In the genomic region with DNA sequence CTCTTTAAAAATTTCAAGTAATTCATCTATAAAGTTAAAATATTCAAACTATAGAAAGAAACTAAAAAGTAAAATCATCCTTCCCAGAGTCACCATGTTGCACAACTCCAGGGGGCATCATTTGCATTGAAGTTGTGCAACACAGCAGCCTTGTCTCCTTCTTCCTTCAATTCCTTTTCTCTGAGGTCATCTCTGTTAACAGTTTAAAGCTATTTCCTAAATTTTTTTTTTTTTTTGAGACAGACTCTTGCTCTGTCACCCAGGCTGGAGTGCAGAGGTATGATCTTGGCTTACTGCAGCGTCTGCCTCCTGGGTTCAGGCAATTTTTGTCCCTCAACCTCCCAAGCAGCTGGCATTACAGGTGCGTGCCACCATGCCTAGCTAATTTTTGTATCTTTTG, we compare ENCODE assay signal across 2 cellular contexts.
TF ChIP-seq lines count a peak whose summit lies in the region.

No MANE protein-coding gene starts in this region.

TF ChIP-seq in HepG2, 621 proteins besides CTCF, POLR2A, EP300 and RAD21 (continues in another document):
- TF ChIP-seq, protein P1, sequence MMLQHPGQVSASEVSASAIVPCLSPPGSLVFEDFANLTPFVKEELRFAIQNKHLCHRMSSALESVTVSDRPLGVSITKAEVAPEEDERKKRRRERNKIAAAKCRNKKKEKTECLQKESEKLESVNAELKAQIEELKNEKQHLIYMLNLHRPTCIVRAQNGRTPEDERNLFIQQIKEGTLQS (CRISPR knock-in tag; IDR thresholded peaks at IDR 0.05): peak; percentile 73; the same call in 1 of the 2 replicates
- TF ChIP-seq, protein P2, sequence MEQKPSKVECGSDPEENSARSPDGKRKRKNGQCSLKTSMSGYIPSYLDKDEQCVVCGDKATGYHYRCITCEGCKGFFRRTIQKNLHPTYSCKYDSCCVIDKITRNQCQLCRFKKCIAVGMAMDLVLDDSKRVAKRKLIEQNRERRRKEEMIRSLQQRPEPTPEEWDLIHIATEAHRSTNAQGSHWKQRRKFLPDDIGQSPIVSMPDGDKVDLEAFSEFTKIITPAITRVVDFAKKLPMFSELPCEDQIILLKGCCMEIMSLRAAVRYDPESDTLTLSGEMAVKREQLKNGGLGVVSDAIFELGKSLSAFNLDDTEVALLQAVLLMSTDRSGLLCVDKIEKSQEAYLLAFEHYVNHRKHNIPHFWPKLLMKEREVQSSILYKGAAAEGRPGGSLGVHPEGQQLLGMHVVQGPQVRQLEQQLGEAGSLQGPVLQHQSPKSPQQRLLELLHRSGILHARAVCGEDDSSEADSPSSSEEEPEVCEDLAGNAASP (CRISPR knock-in tag; IDR thresholded peaks at IDR 0.05; ENCODE audit: borderline replicate concordance): 0 out of 2 replicates have a peak, but pooled peaks have one; percentile 19
- TF ChIP-seq JUN (CRISPR knock-in tag; IDR thresholded peaks at IDR 0.05): peak; percentile 80
- TF ChIP-seq ELF3 (CRISPR knock-in tag; IDR thresholded peaks at IDR 0.05): no peak
- 0 out of 2 replicates have a peak, but pooled peaks have one; percentile 20 for TF ChIP-seq RCOR2 (CRISPR knock-in tag; IDR thresholded peaks at IDR 0.05)
- 0 out of 2 replicates have a peak, but pooled peaks have one; percentile 29 for TF ChIP-seq ZNF644 (CRISPR knock-in tag; IDR thresholded peaks at IDR 0.05; ENCODE audit: low read depth)
- peak; percentile 60; the same call in 1 of the 2 replicates for TF ChIP-seq GATAD2A (CRISPR knock-in tag; IDR thresholded peaks at IDR 0.05)
- peak; percentile 39; the same call in 1 of the 2 replicates for TF ChIP-seq HMG20A (CRISPR knock-in tag; IDR thresholded peaks at IDR 0.05; ENCODE audit: borderline replicate concordance)
- peak; percentile 94 for TF ChIP-seq CEBPG (CRISPR knock-in tag; IDR thresholded peaks at IDR 0.05)
- TF ChIP-seq, protein P3, sequence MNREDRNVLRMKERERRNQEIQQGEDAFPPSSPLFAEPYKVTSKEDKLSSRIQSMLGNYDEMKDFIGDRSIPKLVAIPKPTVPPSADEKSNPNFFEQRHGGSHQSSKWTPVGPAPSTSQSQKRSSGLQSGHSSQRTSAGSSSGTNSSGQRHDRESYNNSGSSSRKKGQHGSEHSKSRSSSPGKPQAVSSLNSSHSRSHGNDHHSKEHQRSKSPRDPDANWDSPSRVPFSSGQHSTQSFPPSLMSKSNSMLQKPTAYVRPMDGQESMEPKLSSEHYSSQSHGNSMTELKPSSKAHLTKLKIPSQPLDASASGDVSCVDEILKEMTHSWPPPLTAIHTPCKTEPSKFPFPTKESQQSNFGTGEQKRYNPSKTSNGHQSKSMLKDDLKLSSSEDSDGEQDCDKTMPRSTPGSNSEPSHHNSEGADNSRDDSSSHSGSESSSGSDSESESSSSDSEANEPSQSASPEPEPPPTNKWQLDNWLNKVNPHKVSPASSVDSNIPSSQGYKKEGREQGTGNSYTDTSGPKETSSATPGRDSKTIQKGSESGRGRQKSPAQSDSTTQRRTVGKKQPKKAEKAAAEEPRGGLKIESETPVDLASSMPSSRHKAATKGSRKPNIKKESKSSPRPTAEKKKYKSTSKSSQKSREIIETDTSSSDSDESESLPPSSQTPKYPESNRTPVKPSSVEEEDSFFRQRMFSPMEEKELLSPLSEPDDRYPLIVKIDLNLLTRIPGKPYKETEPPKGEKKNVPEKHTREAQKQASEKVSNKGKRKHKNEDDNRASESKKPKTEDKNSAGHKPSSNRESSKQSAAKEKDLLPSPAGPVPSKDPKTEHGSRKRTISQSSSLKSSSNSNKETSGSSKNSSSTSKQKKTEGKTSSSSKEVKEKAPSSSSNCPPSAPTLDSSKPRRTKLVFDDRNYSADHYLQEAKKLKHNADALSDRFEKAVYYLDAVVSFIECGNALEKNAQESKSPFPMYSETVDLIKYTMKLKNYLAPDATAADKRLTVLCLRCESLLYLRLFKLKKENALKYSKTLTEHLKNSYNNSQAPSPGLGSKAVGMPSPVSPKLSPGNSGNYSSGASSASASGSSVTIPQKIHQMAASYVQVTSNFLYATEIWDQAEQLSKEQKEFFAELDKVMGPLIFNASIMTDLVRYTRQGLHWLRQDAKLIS (CRISPR knock-in tag; IDR thresholded peaks at IDR 0.05): no peak
- TF ChIP-seq, protein P4, sequence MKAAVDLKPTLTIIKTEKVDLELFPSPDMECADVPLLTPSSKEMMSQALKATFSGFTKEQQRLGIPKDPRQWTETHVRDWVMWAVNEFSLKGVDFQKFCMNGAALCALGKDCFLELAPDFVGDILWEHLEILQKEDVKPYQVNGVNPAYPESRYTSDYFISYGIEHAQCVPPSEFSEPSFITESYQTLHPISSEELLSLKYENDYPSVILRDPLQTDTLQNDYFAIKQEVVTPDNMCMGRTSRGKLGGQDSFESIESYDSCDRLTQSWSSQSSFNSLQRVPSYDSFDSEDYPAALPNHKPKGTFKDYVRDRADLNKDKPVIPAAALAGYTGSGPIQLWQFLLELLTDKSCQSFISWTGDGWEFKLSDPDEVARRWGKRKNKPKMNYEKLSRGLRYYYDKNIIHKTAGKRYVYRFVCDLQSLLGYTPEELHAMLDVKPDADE (CRISPR knock-in tag; IDR thresholded peaks at IDR 0.05): no peak
- TF ChIP-seq, protein P5, sequence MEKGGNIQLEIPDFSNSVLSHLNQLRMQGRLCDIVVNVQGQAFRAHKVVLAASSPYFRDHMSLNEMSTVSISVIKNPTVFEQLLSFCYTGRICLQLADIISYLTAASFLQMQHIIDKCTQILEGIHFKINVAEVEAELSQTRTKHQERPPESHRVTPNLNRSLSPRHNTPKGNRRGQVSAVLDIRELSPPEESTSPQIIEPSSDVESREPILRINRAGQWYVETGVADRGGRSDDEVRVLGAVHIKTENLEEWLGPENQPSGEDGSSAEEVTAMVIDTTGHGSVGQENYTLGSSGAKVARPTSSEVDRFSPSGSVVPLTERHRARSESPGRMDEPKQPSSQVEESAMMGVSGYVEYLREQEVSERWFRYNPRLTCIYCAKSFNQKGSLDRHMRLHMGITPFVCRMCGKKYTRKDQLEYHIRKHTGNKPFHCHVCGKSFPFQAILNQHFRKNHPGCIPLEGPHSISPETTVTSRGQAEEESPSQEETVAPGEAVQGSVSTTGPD (CRISPR knock-in tag; IDR thresholded peaks at IDR 0.05): no peak
- TF ChIP-seq SOX13 (IDR thresholded peaks at IDR 0.05): no peak
- TF ChIP-seq SOX13 (CRISPR knock-in tag; conservative IDR thresholded peaks at IDR 0.05 in 1 of 2, IDR thresholded peaks at IDR 0.05 in 1 of 2): 0 out of 4 replicates have a peak, but pooled peaks of 1 of the 2 experiments have one; percentile 12
- TF ChIP-seq ZNF547 (CRISPR knock-in tag; IDR thresholded peaks at IDR 0.05): no peak
- peak; percentile 58 for TF ChIP-seq NCOA2 (CRISPR knock-in tag; IDR thresholded peaks at IDR 0.05)
- TF ChIP-seq NR2F6 (IDR thresholded peaks at IDR 0.05): no peak
- TF ChIP-seq NR2F6 (CRISPR knock-in tag; IDR thresholded peaks at IDR 0.05): 0 out of 2 replicates have a peak, but pooled peaks have one; percentile 41
- TF ChIP-seq, protein P6, sequence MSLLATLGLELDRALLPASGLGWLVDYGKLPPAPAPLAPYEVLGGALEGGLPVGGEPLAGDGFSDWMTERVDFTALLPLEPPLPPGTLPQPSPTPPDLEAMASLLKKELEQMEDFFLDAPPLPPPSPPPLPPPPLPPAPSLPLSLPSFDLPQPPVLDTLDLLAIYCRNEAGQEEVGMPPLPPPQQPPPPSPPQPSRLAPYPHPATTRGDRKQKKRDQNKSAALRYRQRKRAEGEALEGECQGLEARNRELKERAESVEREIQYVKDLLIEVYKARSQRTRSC (CRISPR knock-in tag; IDR thresholded peaks at IDR 0.05; ENCODE audit: low read depth): no peak

TF ChIP-seq in H1, 55 proteins besides CTCF, POLR2A, EP300 and RAD21:
- TF ChIP-seq TEAD4 (IDR thresholded peaks at IDR 0.05; ENCODE audit: low read depth, low read length) (no peak), TAF7 (optimal IDR thresholded peaks at IDR 0.05; ENCODE audit: borderline replicate concordance, low read depth, low read length) (no peak), RFX5 (IDR thresholded peaks at IDR 0.05; ENCODE audit: borderline replicate concordance, low read depth, low read length) (no peak), CEBPB (IDR thresholded peaks at IDR 0.05; ENCODE audit: low read depth, low read length) (peak; percentile 96), ZNF274 (IDR thresholded peaks at IDR 0.05; ENCODE audit: borderline replicate concordance, extremely low read depth, low read length) (no peak), YY1 (IDR thresholded peaks at IDR 0.05; ENCODE audit: low read depth, low read length) (no peak), EZH2 (IDR thresholded peaks at IDR 0.05; ENCODE audit: low read depth, low read length, severe bottlenecking) (no peak), JUND (IDR thresholded peaks at IDR 0.05; ENCODE audit: low read length) (0 out of 2 replicates have a peak, but pooled peaks have one; percentile 19), POU5F1 (IDR thresholded peaks at IDR 0.05; ENCODE audit: low read depth, low read length) (no peak), ASH2L (IDR thresholded peaks at IDR 0.05; ENCODE audit: low read length) (no peak)
TF ChIP-seq in H1: peak in this region for 2.
